ENCODE assay signal across 8 cellular contexts in genomic region chr11:33256808-33257159, GRCh38. TPM values are rescaled to one million over a fixed set of nuclear protein-coding genes. Genes with fewer than 3 reads are reported as not detected.
DNase-seq lines count a peak whose midpoint lies in the region; ATAC-seq lines count a peak whose summit lies in the region.

No MANE protein-coding gene starts in this region.

- peak overlapping the region; percentile 93 for H3K27ac Mint-ChIP-seq in activated CD4-positive, alpha-beta memory T cell treated with anti-CD3 and anti-CD28 coated beads, Interleukin-2, amount 10 ng/mL, durations not matched to agents 7 days and 5 days
- H3K27ac Mint-ChIP-seq in stimulated activated naive CD8-positive, alpha-beta T cell treated with anti-CD3 and anti-CD28 coated beads, Interleukin-15, amount 100 ng/mL, for 72 hours: peak overlapping the region; percentile 97 to 99

- H3K9ac ChIP-seq in iPS-18a (ENCODE audit: low read length): peak overlapping the region; percentile 75

- H3K27ac ChIP-seq in iPS-18a (ENCODE audit: low read length): no peak overlapping the region

- ATAC-seq in stimulated activated naive CD8-positive, alpha-beta T cell treated with anti-CD3 and anti-CD28 coated beads, Interleukin-15, amount 100 ng/mL, for 72 hours: no peak
- no peak for ATAC-seq in HG02798 (IDR thresholded peaks at IDR 0.05; ENCODE audit: poor library complexity, unreplicated experiment)

- no peaks in the 10 kb centered on the region for H3K27me3 Mint-ChIP-seq in activated CD4-positive, alpha-beta memory T cell treated with anti-CD3 and anti-CD28 coated beads, Interleukin-2, amount 10 ng/mL, durations not matched to agents 7 days and 5 days
- H3K27me3 Mint-ChIP-seq in stimulated activated naive CD8-positive, alpha-beta T cell treated with anti-CD3 and anti-CD28 coated beads, Interleukin-15, amount 100 ng/mL, for 72 hours: no peaks in the 10 kb centered on the region

- H3K9me3 ChIP-seq in iPS-18a (ENCODE audit: control insufficient read depth, low read depth, low read length): no peaks in the 10 kb centered on the region

- peaks cover 14% of the 10 kb centered on the region for H3K4me1 ChIP-seq in iPS-18a (ENCODE audit: control insufficient read depth, low read depth, low read length)

- H3K36me3 ChIP-seq in iPS-18a (ENCODE audit: control insufficient read depth, low read depth, low read length): no peaks in the 10 kb centered on the region

- peak overlapping the region; percentile 78 for H3K4me3 ChIP-seq in iPS-18a (ENCODE audit: low read length)

- CTCF ChIA-PET in activated CD4-positive, alpha-beta memory T cell treated with anti-CD3 and anti-CD28 coated beads, Interleukin-2, amount 10 ng/mL, durations not matched to agents 7 days and 5 days (lab: Charles Lee): interaction anchor here (1.5 kb wide), 1 partner anchor 96 kb away, joined by 3 read pairs; the partner anchor contains the start of gene CSTF3

- POLR2A ChIA-PET in activated CD4-positive, alpha-beta memory T cell treated with anti-CD3 and anti-CD28 coated beads, Interleukin-2, amount 10 ng/mL, durations not matched to agents 7 days and 5 days (lab: Charles Lee): interaction anchor here (0.7 to 4.7 kb wide), 4 partner anchors 17 to 794 kb away, joined by 3 to 25 read pairs (median 4); partner anchors contain the start of genes CAPRIN1, CSTF3 and TCP11L1

- H3K27me3 ChIP-seq in iPS-18a (ENCODE audit: control insufficient read depth, insufficient read depth, low read length): peaks cover 7% of the 10 kb centered on the region

- peaks cover 9% of the 10 kb centered on the region for H3K36me3 Mint-ChIP-seq in activated CD4-positive, alpha-beta memory T cell treated with anti-CD3 and anti-CD28 coated beads, Interleukin-2, amount 10 ng/mL, durations not matched to agents 7 days and 5 days (ENCODE audit: low read depth)

- H3K9me3 Mint-ChIP-seq in activated CD4-positive, alpha-beta memory T cell treated with anti-CD3 and anti-CD28 coated beads, Interleukin-2, amount 10 ng/mL, durations not matched to agents 7 days and 5 days: peaks cover 3% of the 10 kb centered on the region
- H3K9me3 Mint-ChIP-seq in stimulated activated naive CD8-positive, alpha-beta T cell treated with anti-CD3 and anti-CD28 coated beads, Interleukin-15, amount 100 ng/mL, for 72 hours: no peaks in the 10 kb centered on the region

- H3K4me1 Mint-ChIP-seq in activated CD4-positive, alpha-beta memory T cell treated with anti-CD3 and anti-CD28 coated beads, Interleukin-2, amount 10 ng/mL, durations not matched to agents 7 days and 5 days: peaks cover 33% of the 10 kb centered on the region
- peaks cover 33% of the 10 kb centered on the region for H3K4me1 Mint-ChIP-seq in stimulated activated naive CD8-positive, alpha-beta T cell treated with anti-CD3 and anti-CD28 coated beads, Interleukin-15, amount 100 ng/mL, for 72 hours

- H3K4me3 Mint-ChIP-seq in activated CD4-positive, alpha-beta memory T cell treated with anti-CD3 and anti-CD28 coated beads, Interleukin-2, amount 10 ng/mL, durations not matched to agents 7 days and 5 days: peak overlapping the region; percentile 98
- H3K4me3 Mint-ChIP-seq in stimulated activated naive CD8-positive, alpha-beta T cell treated with anti-CD3 and anti-CD28 coated beads, Interleukin-15, amount 100 ng/mL, for 72 hours: peak overlapping the region; percentile 94 to 99

- DNase-seq in NCI-H146 treated with DMSO at 0.1 percent for 48 hours (lab: John Stamatoyannopoulos, UW; ENCODE audit: unreplicated experiment) (peak; percentile 70), NCI-H146 (lab: John Stamatoyannopoulos, UW) (no peak), cerebellar nuclear complex (lab: John Stamatoyannopoulos, UW) (no peak)
- no peak for DNase-seq in activated CD4-positive, alpha-beta memory T cell treated with anti-CD3 and anti-CD28 coated beads, Interleukin-2, amount 10 ng/mL, durations not matched to agents 7 days and 5 days
- DNase-seq in stimulated activated naive CD8-positive, alpha-beta T cell treated with anti-CD3 and anti-CD28 coated beads, Interleukin-15, amount 100 ng/mL, for 72 hours: no peak
- DNase-seq in activated CD8-positive, alpha-beta memory T cell treated with anti-CD3 and anti-CD28 coated beads, Interleukin-2, amount 50 U/mL, for 4 hours: no peak

RNA-seq across cellular contexts. Expression of gene HIPK3, which starts 0.4 kb away (rescaled TPM):
- total RNA-seq in activated CD4-positive, alpha-beta memory T cell treated with anti-CD3 and anti-CD28 coated beads, Interleukin-2, amount 10 ng/mL, durations not matched to agents 7 days and 5 days: 10 to 100 TPM; 44.3 to 45.2 TPM
